ENCODE assay signal across 8 cellular contexts in the genomic region with DNA sequence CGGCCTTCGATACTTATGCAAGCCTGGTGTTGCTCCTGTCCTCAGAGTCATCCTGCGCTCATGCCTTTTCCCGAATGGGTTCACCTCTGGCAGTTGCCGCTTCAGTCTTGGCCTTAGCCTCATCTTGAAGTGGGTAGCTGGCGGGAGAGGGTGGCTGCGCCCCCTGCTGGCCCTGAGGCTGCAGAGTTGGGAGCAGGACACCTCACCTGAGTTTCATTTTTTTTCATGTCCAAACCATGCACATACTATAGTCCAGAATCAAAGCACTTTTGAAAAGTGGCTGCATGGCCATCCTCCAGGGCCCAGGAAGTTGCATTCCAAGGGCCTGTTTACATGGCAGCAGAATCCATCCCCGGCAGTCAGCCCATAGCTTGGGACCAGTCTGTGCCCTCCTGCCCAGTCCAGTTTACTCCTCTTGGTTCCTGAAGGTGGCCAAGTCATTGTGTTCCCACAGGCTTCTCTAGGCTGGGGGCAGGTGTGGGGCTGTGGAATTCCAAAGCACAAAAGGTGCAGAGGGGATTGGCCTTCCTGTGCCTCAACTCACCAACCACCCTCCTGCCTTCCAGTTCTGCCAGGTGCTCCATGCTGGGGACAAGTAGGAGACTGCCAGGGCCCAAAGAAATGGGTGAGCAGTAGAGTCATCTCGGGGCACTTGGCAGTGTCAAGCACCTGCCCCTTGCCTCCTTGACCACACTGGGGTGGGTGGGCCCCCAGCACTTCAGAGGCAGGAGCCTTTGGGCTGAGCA. TPM values are rescaled to one million over a fixed set of nuclear protein-coding genes. Genes with fewer than 3 reads are reported as not detected.
DNase-seq lines count a peak whose midpoint lies in the region; ATAC-seq and TF ChIP-seq lines count a peak whose summit lies in the region.

No MANE protein-coding gene starts in this region.

- no peaks in the 10 kb centered on the region for H3K27me3 ChIP-seq in Karpas-422 (ENCODE audit: low read length)
- no peaks in the 10 kb centered on the region for H3K27me3 ChIP-seq in neural progenitor cell

- H4K20me1 ChIP-seq in Karpas-422 (ENCODE audit: insufficient read depth, low read depth, low read length) (no peaks in the 10 kb centered on the region), neural progenitor cell (ENCODE audit: low read depth) (peaks cover 22% of the 10 kb centered on the region)

- no peaks in the 10 kb centered on the region for H3K9me3 Mint-ChIP-seq in activated T-helper 1 cell treated with anti-CD3 and anti-CD28 coated beads, Interleukin-12 subunit alpha, Interleukin-12 subunit beta, Interleukin-2, Interleukin-4 antibody, amounts not matched to agents 30 ng/mL and 10 ng/mL and 1 ng/mL, durations not matched to agents 14 hours and 24 hours and 36 hours
- H3K9me3 Mint-ChIP-seq in neural progenitor cell, result no peaks in the 10 kb centered on the region

- no peak overlapping the region for H3K4me3 Mint-ChIP-seq in activated T-helper 1 cell treated with anti-CD3 and anti-CD28 coated beads, Interleukin-12 subunit alpha, Interleukin-12 subunit beta, Interleukin-2, Interleukin-4 antibody, amounts not matched to agents 30 ng/mL and 10 ng/mL and 1 ng/mL, durations not matched to agents 14 hours and 24 hours and 36 hours
- H3K4me3 Mint-ChIP-seq in neural progenitor cell, result no peak overlapping the region

- no peak overlapping the region for H3K27ac ChIP-seq in Karpas-422 (ENCODE audit: low read length)
- no peak overlapping the region for H3K27ac ChIP-seq in neural progenitor cell

- H3K9ac ChIP-seq in Karpas-422 (ENCODE audit: low read length) (no peak overlapping the region), neural progenitor cell (no peak overlapping the region)

- no peaks in the 10 kb centered on the region for H3K79me2 ChIP-seq in Karpas-422 (ENCODE audit: low read length)
- H3K79me2 ChIP-seq in neural progenitor cell (ENCODE audit: low read depth), result no peaks in the 10 kb centered on the region

- no peak overlapping the region for H3K4me3 ChIP-seq in Karpas-422 (ENCODE audit: low read length)
- no peak overlapping the region for H3K4me3 ChIP-seq in fibroblast of pulmonary artery (replicated peaks; ENCODE audit: low read depth, low read length)
- no peak overlapping the region for H3K4me3 ChIP-seq in neural progenitor cell

- peaks cover 6% of the 10 kb centered on the region; the same call in 1 of the 2 replicates for H3K36me3 ChIP-seq in Karpas-422 (ENCODE audit: insufficient read depth, low read length)
- H3K36me3 ChIP-seq in neural progenitor cell, result no peaks in the 10 kb centered on the region

- no peak for ATAC-seq in HG02973 (IDR thresholded peaks at IDR 0.05; ENCODE audit: unreplicated experiment)

- peak overlapping the region; percentile 42 for H3K27ac Mint-ChIP-seq in activated T-helper 1 cell treated with anti-CD3 and anti-CD28 coated beads, Interleukin-12 subunit alpha, Interleukin-12 subunit beta, Interleukin-2, Interleukin-4 antibody, amounts not matched to agents 30 ng/mL and 10 ng/mL and 1 ng/mL, durations not matched to agents 14 hours and 24 hours and 36 hours
- peak overlapping the region; percentile 66 for H3K27ac Mint-ChIP-seq in neural progenitor cell

- H3K9me3 ChIP-seq in Karpas-422 (ENCODE audit: low read length) (no peaks in the 10 kb centered on the region), neural progenitor cell (ENCODE audit: low read depth) (no peaks in the 10 kb centered on the region)

- H2AFZ ChIP-seq in Karpas-422 (ENCODE audit: low read length) (no peak overlapping the region), neural progenitor cell (replicated peaks) (no peak overlapping the region)

- H3K36me3 Mint-ChIP-seq in activated T-helper 1 cell treated with anti-CD3 and anti-CD28 coated beads, Interleukin-12 subunit alpha, Interleukin-12 subunit beta, Interleukin-2, Interleukin-4 antibody, amounts not matched to agents 30 ng/mL and 10 ng/mL and 1 ng/mL, durations not matched to agents 14 hours and 24 hours and 36 hours (ENCODE audit: low read depth), result peaks cover 23% of the 10 kb centered on the region
- peaks cover 20% of the 10 kb centered on the region for H3K36me3 Mint-ChIP-seq in neural progenitor cell

- H3K4me2 ChIP-seq in Karpas-422 (ENCODE audit: low read depth, low read length, poor library complexity, severe bottlenecking) (no peak overlapping the region), neural progenitor cell (no peak overlapping the region)

- TF ChIP-seq CTCF in fibroblast of pulmonary artery (IDR thresholded peaks at IDR 0.05; ENCODE audit: low read length, missing control alignments) (peak; percentile 98), neural progenitor cell (IDR thresholded peaks at IDR 0.05) (peak; percentile 96)

- in situ Hi-C loops in G401 (cut with HindIII; ENCODE audit: low sequenced_read_pairs), result no loop called here

- H3F3A ChIP-seq in neural progenitor cell (ENCODE audit: low read depth), result peaks cover 35% of the 10 kb centered on the region

- no peaks in the 10 kb centered on the region for H3K27me3 Mint-ChIP-seq in activated T-helper 1 cell treated with anti-CD3 and anti-CD28 coated beads, Interleukin-12 subunit alpha, Interleukin-12 subunit beta, Interleukin-2, Interleukin-4 antibody, amounts not matched to agents 30 ng/mL and 10 ng/mL and 1 ng/mL, durations not matched to agents 14 hours and 24 hours and 36 hours (ENCODE audit: insufficient read depth)
- peaks cover 2% of the 10 kb centered on the region for H3K27me3 Mint-ChIP-seq in neural progenitor cell (ENCODE audit: insufficient read depth, low read depth)

- H3K4me1 ChIP-seq in Karpas-422 (ENCODE audit: low read length) (peaks cover 8% of the 10 kb centered on the region), neural progenitor cell (no peaks in the 10 kb centered on the region)

- H3K4me1 Mint-ChIP-seq in activated T-helper 1 cell treated with anti-CD3 and anti-CD28 coated beads, Interleukin-12 subunit alpha, Interleukin-12 subunit beta, Interleukin-2, Interleukin-4 antibody, amounts not matched to agents 30 ng/mL and 10 ng/mL and 1 ng/mL, durations not matched to agents 14 hours and 24 hours and 36 hours (ENCODE audit: low read depth), result peaks cover 26% of the 10 kb centered on the region
- peaks cover 24% of the 10 kb centered on the region for H3K4me1 Mint-ChIP-seq in neural progenitor cell

- intact Hi-C loops in activated T-helper 1 cell treated with anti-CD3 and anti-CD28 coated beads, Interleukin-12 subunit alpha, Interleukin-12 subunit beta, Interleukin-2, Interleukin-4 antibody, amounts not matched to agents 30 ng/mL and 10 ng/mL and 1 ng/mL, durations not matched to agents 14 hours and 24 hours and 36 hours (cut with micrococcal nuclease), result loop anchor here (1.0 to 5.0 kb wide), 4 partner anchors 25 to 326 kb away; no protein-coding TSS in a partner anchor

- DNase-seq in G401 (ENCODE audit: low spot score), result peak; percentile 84
- DNase-seq in Karpas-422, result peak; percentile 90
- peak; percentile 74 for DNase-seq in RKO (ENCODE audit: low spot score)
- DNase-seq in activated T-helper 1 cell treated with anti-CD3 and anti-CD28 coated beads, Interleukin-12 subunit alpha, Interleukin-12 subunit beta, Interleukin-2, Interleukin-4 antibody, amounts not matched to agents 30 ng/mL and 10 ng/mL and 1 ng/mL, durations not matched to agents 14 hours and 24 hours and 36 hours (ENCODE audit: low spot score), result peak; percentile 58
- peak; percentile 80 for DNase-seq in fibroblast of pulmonary artery (ENCODE audit: low read depth)
- DNase-seq in neural progenitor cell (ENCODE audit: low spot score), result peak; percentile 81
- peak; percentile 80 for DNase-seq in superior temporal gyrus (ENCODE audit: extremely low spot score)

- H3K9me2 ChIP-seq in Karpas-422 (replicated peaks; ENCODE audit: insufficient read depth, low read length), result no peaks in the 10 kb centered on the region

RNA-seq across cellular contexts. Expression of a gene that starts 44.0 kb away (rescaled TPM):
- total RNA-seq in G401 (2014; rRNA removed; shearing (Covaris generic)), result 121 and 140 TPM in 2 replicates
- total RNA-seq in Karpas-422 (2014; rRNA removed; shearing (Covaris generic); ENCODE audit: low replicate concordance), result 118 and 159 TPM in 2 replicates
- total RNA-seq in activated T-helper 1 cell treated with anti-CD3 and anti-CD28 coated beads, Interleukin-12 subunit alpha, Interleukin-12 subunit beta, Interleukin-2, Interleukin-4 antibody, amounts not matched to agents 30 ng/mL and 10 ng/mL and 1 ng/mL, durations not matched to agents 14 hours and 24 hours and 36 hours, result 205 and 225 TPM in 2 replicates
- 38.2 and 61.5 TPM in 2 replicates for total RNA-seq in neural progenitor cell (ENCODE audit: low replicate concordance)

RNA-seq across cellular contexts. Expression of a gene that starts 44.3 kb away (rescaled TPM):
- total RNA-seq in G401 (2014; rRNA removed; shearing (Covaris generic)), result 27.6 and 48.3 TPM in 2 replicates
- 23.7 and 30.8 TPM in 2 replicates for total RNA-seq in Karpas-422 (2014; rRNA removed; shearing (Covaris generic); ENCODE audit: low replicate concordance)
- 48.8 and 55.8 TPM in 2 replicates for total RNA-seq in activated T-helper 1 cell treated with anti-CD3 and anti-CD28 coated beads, Interleukin-12 subunit alpha, Interleukin-12 subunit beta, Interleukin-2, Interleukin-4 antibody, amounts not matched to agents 30 ng/mL and 10 ng/mL and 1 ng/mL, durations not matched to agents 14 hours and 24 hours and 36 hours
- 72.9 and 107 TPM in 2 replicates for total RNA-seq in neural progenitor cell (ENCODE audit: low replicate concordance)
